1 cellular context compared by ENCODE assay signal in the genomic region with DNA sequence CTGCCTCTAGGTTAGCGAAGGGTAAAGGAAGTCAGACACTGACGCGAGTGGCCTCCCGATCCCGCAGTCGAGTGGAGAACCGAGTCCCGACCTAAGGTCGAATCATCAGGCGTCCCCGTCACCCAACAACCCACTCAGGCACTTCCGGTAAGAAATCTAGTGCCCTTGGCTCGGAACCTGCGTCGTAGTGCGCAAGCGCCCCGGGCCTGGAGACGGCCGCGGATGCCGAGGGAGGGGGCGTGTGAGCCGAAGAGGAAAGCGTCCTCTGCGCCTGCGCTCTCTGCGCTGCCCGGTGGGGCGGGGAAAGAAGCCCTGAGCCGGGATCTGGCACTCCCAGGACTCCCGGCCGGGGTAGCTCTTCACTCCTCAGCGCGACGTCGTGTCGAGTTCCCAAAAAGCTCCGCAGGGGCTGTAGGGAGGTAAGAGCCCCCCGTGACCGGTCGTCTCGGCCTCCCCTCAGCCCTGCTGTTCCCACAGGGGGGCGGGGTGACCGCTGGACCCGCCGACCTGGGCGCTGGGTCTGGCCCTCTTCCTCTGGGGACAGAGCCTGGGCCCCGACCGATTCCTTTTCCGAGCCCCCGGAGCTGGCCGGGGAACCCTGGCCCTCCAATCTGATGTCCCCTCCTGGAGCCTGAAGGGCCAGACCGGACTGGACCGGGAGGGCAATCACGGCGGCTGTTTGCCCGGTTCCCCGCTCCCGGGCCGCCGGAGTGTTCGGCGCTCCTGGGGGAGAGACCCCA.
TF ChIP-seq lines count a peak whose summit lies in the region.

TSS of gene ZFYVE16 (plus strand) at position 330 of the 740 bp plus-strand sequence. CDS start 26,084 bp downstream, outside the sequence.

TF ChIP-seq in HEK293, 187 proteins besides CTCF, POLR2A, EP300 and RAD21 (continued from another document and continues in another):
- TF ChIP-seq ZNF132 (tag by site-specific recombination; IDR thresholded peaks at IDR 0.05; ENCODE audit: borderline replicate concordance) (no peak), SP2 (tag by site-specific recombination; IDR thresholded peaks at IDR 0.05) (peak; percentile 77), ZSCAN23 (tag by site-specific recombination; IDR thresholded peaks at IDR 0.05) (no peak), ZSCAN30 (tag by site-specific recombination; IDR thresholded peaks at IDR 0.05) (peak; percentile 82), ZNF223 (tag by site-specific recombination; IDR thresholded peaks at IDR 0.05) (no peak), SALL2 (tag by site-specific recombination; IDR thresholded peaks at IDR 0.05; ENCODE audit: borderline replicate concordance) (no peak), ZNF510 (tag by site-specific recombination; IDR thresholded peaks at IDR 0.05; ENCODE audit: insufficient replicate concordance) (no peak), ZNF626 (tag by site-specific recombination; IDR thresholded peaks at IDR 0.05) (no peak), ZBTB49 (tag by site-specific recombination; IDR thresholded peaks at IDR 0.05; ENCODE audit: low read depth) (no peak), ZSCAN4 (tag by site-specific recombination; IDR thresholded peaks at IDR 0.05) (peak; percentile 29; the same call in 1 of the 2 replicates), ZNF37A (tag by site-specific recombination; IDR thresholded peaks at IDR 0.05) (no peak), GLIS1 (tag by site-specific recombination; IDR thresholded peaks at IDR 0.05) (peak; percentile 83), ZNF677 (tag by site-specific recombination; IDR thresholded peaks at IDR 0.05) (no peak), ZNF48 (tag by site-specific recombination; IDR thresholded peaks at IDR 0.05) (no peak), ZNF548 (tag by site-specific recombination; IDR thresholded peaks at IDR 0.05) (no peak), SCRT1 (tag by site-specific recombination; IDR thresholded peaks at IDR 0.05; ENCODE audit: borderline replicate concordance) (no peak), ZNF221 (tag by site-specific recombination; IDR thresholded peaks at IDR 0.05; ENCODE audit: borderline replicate concordance) (no peak), ZNF354C (tag by site-specific recombination; IDR thresholded peaks at IDR 0.05; ENCODE audit: borderline replicate concordance, low read depth) (no peak), MEIS1 (CRISPR knock-in tag; IDR thresholded peaks at IDR 0.05; ENCODE audit: borderline replicate concordance) (no peak), YY2 (tag by site-specific recombination; IDR thresholded peaks at IDR 0.05) (no peak), ZNF529 (tag by site-specific recombination; IDR thresholded peaks at IDR 0.05; ENCODE audit: insufficient replicate concordance) (no peak), SETDB1 (IDR thresholded peaks at IDR 0.05; ENCODE audit: insufficient read length, low read length) (no peak), ZNF416 (tag by site-specific recombination; IDR thresholded peaks at IDR 0.05) (no peak), EGR2 (tag by site-specific recombination; IDR thresholded peaks at IDR 0.05; ENCODE audit: low read depth) (peak; percentile 41), ZNF433 (tag by site-specific recombination; IDR thresholded peaks at IDR 0.05; ENCODE audit: low read depth) (no peak), ZNF324 (tag by site-specific recombination; IDR thresholded peaks at IDR 0.05) (peak; percentile 43), ZNF600 (tag by site-specific recombination; IDR thresholded peaks at IDR 0.05) (peak; percentile 86), ZFP37 (tag by site-specific recombination; IDR thresholded peaks at IDR 0.05) (peak; percentile 97), ZNF518A (tag by site-specific recombination; conservative IDR thresholded peaks at IDR 0.05; ENCODE audit: low read depth) (peak; percentile 56; the same call in 1 of the 2 replicates), ZFP3 (tag by site-specific recombination; IDR thresholded peaks at IDR 0.05; ENCODE audit: low read depth) (no peak), ZNF621 (tag by site-specific recombination; IDR thresholded peaks at IDR 0.05) (no peak), ZNF707 (tag by site-specific recombination; IDR thresholded peaks at IDR 0.05) (no peak), REPIN1 (tag by site-specific recombination; IDR thresholded peaks at IDR 0.05; ENCODE audit: low read depth) (no peak), REST (tag by site-specific recombination; IDR thresholded peaks at IDR 0.05) (peak; percentile 43), KLF1 (tag by site-specific recombination; IDR thresholded peaks at IDR 0.05) (no peak; the same call in 1 of the 2 replicates), ZNF561 (tag by site-specific recombination; IDR thresholded peaks at IDR 0.05; ENCODE audit: borderline replicate concordance) (peak; percentile 69; the same call in 1 of the 2 replicates), HOXC10 (CRISPR knock-in tag; IDR thresholded peaks at IDR 0.05) (no peak), ZNF555 (tag by site-specific recombination; conservative IDR thresholded peaks at IDR 0.05) (no peak), ZNF747 (tag by site-specific recombination; IDR thresholded peaks at IDR 0.05) (no peak)
- TF ChIP-seq, protein P1, sequence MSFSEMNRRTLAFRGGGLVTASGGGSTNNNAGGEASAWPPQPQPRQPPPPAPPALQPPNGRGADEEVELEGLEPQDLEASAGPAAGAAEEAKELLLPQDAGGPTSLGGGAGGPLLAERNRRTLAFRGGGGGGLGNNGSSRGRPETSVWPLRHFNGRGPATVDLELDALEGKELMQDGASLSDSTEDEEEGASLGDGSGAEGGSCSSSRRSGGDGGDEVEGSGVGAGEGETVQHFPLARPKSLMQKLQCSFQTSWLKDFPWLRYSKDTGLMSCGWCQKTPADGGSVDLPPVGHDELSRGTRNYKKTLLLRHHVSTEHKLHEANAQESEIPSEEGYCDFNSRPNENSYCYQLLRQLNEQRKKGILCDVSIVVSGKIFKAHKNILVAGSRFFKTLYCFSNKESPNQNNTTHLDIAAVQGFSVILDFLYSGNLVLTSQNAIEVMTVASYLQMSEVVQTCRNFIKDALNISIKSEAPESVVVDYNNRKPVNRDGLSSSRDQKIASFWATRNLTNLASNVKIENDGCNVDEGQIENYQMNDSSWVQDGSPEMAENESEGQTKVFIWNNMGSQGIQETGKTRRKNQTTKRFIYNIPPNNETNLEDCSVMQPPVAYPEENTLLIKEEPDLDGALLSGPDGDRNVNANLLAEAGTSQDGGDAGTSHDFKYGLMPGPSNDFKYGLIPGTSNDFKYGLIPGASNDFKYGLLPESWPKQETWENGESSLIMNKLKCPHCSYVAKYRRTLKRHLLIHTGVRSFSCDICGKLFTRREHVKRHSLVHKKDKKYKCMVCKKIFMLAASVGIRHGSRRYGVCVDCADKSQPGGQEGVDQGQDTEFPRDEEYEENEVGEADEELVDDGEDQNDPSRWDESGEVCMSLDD (tag by site-specific recombination; IDR thresholded peaks at IDR 0.05): peak; percentile 70
- TF ChIP-seq, protein P2, sequence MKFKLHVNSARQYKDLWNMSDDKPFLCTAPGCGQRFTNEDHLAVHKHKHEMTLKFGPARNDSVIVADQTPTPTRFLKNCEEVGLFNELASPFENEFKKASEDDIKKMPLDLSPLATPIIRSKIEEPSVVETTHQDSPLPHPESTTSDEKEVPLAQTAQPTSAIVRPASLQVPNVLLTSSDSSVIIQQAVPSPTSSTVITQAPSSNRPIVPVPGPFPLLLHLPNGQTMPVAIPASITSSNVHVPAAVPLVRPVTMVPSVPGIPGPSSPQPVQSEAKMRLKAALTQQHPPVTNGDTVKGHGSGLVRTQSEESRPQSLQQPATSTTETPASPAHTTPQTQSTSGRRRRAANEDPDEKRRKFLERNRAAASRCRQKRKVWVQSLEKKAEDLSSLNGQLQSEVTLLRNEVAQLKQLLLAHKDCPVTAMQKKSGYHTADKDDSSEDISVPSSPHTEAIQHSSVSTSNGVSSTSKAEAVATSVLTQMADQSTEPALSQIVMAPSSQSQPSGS (tag by site-specific recombination; IDR thresholded peaks at IDR 0.05; ENCODE audit: low read depth): no peak
